8 cellular contexts compared by ENCODE assay signal in the genomic region with DNA sequence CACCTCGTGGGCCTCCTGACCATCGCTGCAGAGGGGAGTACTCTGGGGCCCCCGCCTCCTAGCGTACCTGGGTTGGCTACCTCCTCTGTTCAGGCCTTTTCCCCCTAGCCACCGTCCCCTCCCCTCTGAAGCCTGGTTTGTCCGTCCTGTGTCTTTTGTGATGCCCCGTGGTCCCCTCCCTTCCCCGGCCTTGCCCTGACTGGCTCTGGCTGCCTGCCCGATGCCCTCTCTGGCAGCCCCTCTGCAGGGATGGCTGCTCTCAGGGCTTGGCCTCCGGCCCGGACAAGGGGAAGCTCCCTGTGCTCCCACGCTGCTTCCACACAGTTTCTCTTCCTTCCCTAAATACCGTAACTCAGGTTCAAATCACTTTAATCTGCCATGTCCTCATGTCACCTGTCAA. TPM values are rescaled to one million over a fixed set of nuclear protein-coding genes. Genes with fewer than 3 reads are reported as not detected.
DNase-seq lines count a peak whose midpoint lies in the region; ATAC-seq, FAIRE-seq and TF ChIP-seq lines count a peak whose summit lies in the region.
"Not testable (repeated sequence)": the region's sequence is repeated elsewhere in the genome, so short reads cannot be mapped to it uniquely, and the experiment has no call there.
"Had no signal": no experiment of that assay in that cellular context is flagged by ENCODE, and none has a peak within 500 bp of the region (broad histone marks: within the 10 kb centered on the region; RNA-seq: fewer than 3 reads in every experiment).

No MANE protein-coding gene starts in this region.

- not testable (repeated sequence) for TF ChIP-seq CTCF in Caco-2 (IDR thresholded peaks at IDR 0.05; ENCODE audit: insufficient read depth in 1 of 2, low read depth in 1 of 2, low read length in 1 of 2, severe bottlenecking in 1 of 2, unreplicated experiment in 1 of 2); SK-N-SH (IDR thresholded peaks at IDR 0.05); adrenal gland (IDR thresholded peaks at IDR 0.05); kidney (IDR thresholded peaks at IDR 0.05; ENCODE audit: borderline replicate concordance, extremely low read depth, insufficient read depth); sigmoid colon (IDR thresholded peaks at IDR 0.05)

- not testable (repeated sequence) for H3K4me1 Mint-ChIP-seq in Caco-2 (ENCODE audit: low read depth, unreplicated experiment); naive thymus-derived CD4-positive, alpha-beta T cell

- POLR2A ChIA-PET in Caco-2 (lab: Charles Lee); naive thymus-derived CD4-positive, alpha-beta T cell (lab: Charles Lee): not testable (repeated sequence)
- POLR2A ChIA-PET in SK-N-SH (lab: Yijun Ruan, JAX), result interaction anchor here (0.6 kb wide), 1 partner anchor 28 kb away, joined by 3 read pairs; no protein-coding TSS in a partner anchor

- not testable (repeated sequence) for H2AFZ ChIP-seq in SK-N-SH (ENCODE audit: low read depth)

- FAIRE-seq in kidney (lab: Jason Lieb, UNC), result not testable (repeated sequence)

- H3K27ac Mint-ChIP-seq in Caco-2 (ENCODE audit: unreplicated experiment), result not testable (repeated sequence)
- H3K27ac Mint-ChIP-seq in naive thymus-derived CD4-positive, alpha-beta T cell, result peak overlapping the region in 3 of 9 donors; percentile 10 to 55 (median 28)

- not testable (repeated sequence) for H3K9ac ChIP-seq in SK-N-SH; kidney (ENCODE audit: low read length in 2 of 2)

- not testable (repeated sequence) for H3K4me2 ChIP-seq in SK-N-SH

- not testable (repeated sequence) for H3K4me1 ChIP-seq in Caco-2; adrenal gland (replicated peaks in 1 of 2); kidney (ENCODE audit: control insufficient read depth in 1 of 2, insufficient read depth in 1 of 2, low read depth in 1 of 2, low read length in 2 of 2); naive thymus-derived CD4-positive, alpha-beta T cell (ENCODE audit: control insufficient read depth in 2 of 2, insufficient read depth in 2 of 2, low read length in 2 of 2); sigmoid colon
- peaks cover 0 to 11% of the 10 kb centered on the region in 2 experiments; a peak in 1 of 4 replicates for H3K4me1 ChIP-seq in SK-N-SH (ENCODE audit: control insufficient read depth in 1 of 2, insufficient read depth in 2 of 2, low read depth in 1 of 2, low read length in 1 of 2)

- 82% methylated on average over 11 of the region's 13 CpGs for WGBS in SK-N-SH (ENCODE audit: low lambda C conversion rate)
- WGBS in adrenal gland, 4 donors, result 23 to 42% (median 27%) methylated on average over 5 to 10 of the region's 13 CpGs
- whole genome bisulfite sequencing in sigmoid colon, 2 donors, result 86 to 87% methylated on average over 12 of the region's 13 CpGs

- not testable (repeated sequence) for H3F3A ChIP-seq in SK-N-SH (replicated peaks; ENCODE audit: insufficient read depth)

- not testable (repeated sequence) for H3K27ac ChIP-seq in SK-N-SH (ENCODE audit: low read depth in 2 of 2, low read length in 1 of 2); adrenal gland; kidney (ENCODE audit: low read depth in 2 of 2, low read length in 2 of 2); sigmoid colon
- peak overlapping the region; percentile 21 for H3K27ac ChIP-seq in naive thymus-derived CD4-positive, alpha-beta T cell (ENCODE audit: low read depth, low read length)

- not testable (repeated sequence) for H3K36me3 ChIP-seq in Caco-2 (ENCODE audit: control insufficient read depth, insufficient read depth, low read length); kidney (ENCODE audit: control insufficient read depth in 1 of 2, insufficient read depth in 2 of 2, low read length in 2 of 2)
- H3K36me3 ChIP-seq in SK-N-SH (replicated peaks in 1 of 2; ENCODE audit: control insufficient read depth in 1 of 2, insufficient read depth in 2 of 2, low read length in 1 of 2) (peaks cover 7 to 34% of the 10 kb centered on the region in 2 experiments), adrenal gland (replicated peaks in 1 of 2) (peaks cover 0 to 27% of the 10 kb centered on the region in 2 donors), sigmoid colon (peaks cover 5 to 48% (median 18%) of the 10 kb centered on the region in 4 donors)
- peaks cover 0 to 40% (median 8%) of the 10 kb centered on the region in 3 experiments for H3K36me3 ChIP-seq in naive thymus-derived CD4-positive, alpha-beta T cell (ENCODE audit: control insufficient read depth in 2 of 3, insufficient read depth in 3 of 3, low read length in 3 of 3)

- not testable (repeated sequence) for H3K9me3 Mint-ChIP-seq in Caco-2 (ENCODE audit: unreplicated experiment); naive thymus-derived CD4-positive, alpha-beta T cell

- not testable (repeated sequence) for BruUV-seq in Caco-2 (replicated peaks; lab: Mats Ljungman, UMichigan)

- peak; percentile 59 for ATAC-seq in Right ventricle myocardium inferior
- ATAC-seq in naive thymus-derived CD4-positive, alpha-beta T cell, result not testable (repeated sequence)

- not testable (repeated sequence) for TF ChIP-seq RAD21 in SK-N-SH (IDR thresholded peaks at IDR 0.05; ENCODE audit: low read length)

- H3K27me3 Mint-ChIP-seq in Caco-2 (ENCODE audit: insufficient read depth, unreplicated experiment); naive thymus-derived CD4-positive, alpha-beta T cell: not testable (repeated sequence)

- H3K36me3 Mint-ChIP-seq in Caco-2 (ENCODE audit: insufficient read depth, unreplicated experiment), result peaks cover 67% of the 10 kb centered on the region
- H3K36me3 Mint-ChIP-seq in naive thymus-derived CD4-positive, alpha-beta T cell, result not testable (repeated sequence)

- peak overlapping the region; percentile 48 for H3K4me3 Mint-ChIP-seq in Caco-2 (ENCODE audit: unreplicated experiment)
- H3K4me3 Mint-ChIP-seq in naive thymus-derived CD4-positive, alpha-beta T cell, result not testable (repeated sequence)

- not testable (repeated sequence) for H3K27me3 ChIP-seq in Caco-2 (replicated peaks; ENCODE audit: control insufficient read depth, insufficient read depth, low read length); SK-N-SH (ENCODE audit: insufficient read depth); adrenal gland; naive thymus-derived CD4-positive, alpha-beta T cell (ENCODE audit: control insufficient read depth in 2 of 2, insufficient read depth in 2 of 2, low read length in 2 of 2); sigmoid colon

- TF ChIP-seq POLR2A in adrenal gland (IDR thresholded peaks at IDR 0.05); sigmoid colon (IDR thresholded peaks at IDR 0.05): not testable (repeated sequence)

- CTCF ChIA-PET in Caco-2 (lab: Charles Lee); SK-N-SH (lab: Yijun Ruan, JAX); naive thymus-derived CD4-positive, alpha-beta T cell (lab: Charles Lee): not testable (repeated sequence)

- not testable (repeated sequence) for H3K79me2 ChIP-seq in SK-N-SH (ENCODE audit: insufficient read depth)

- H3K9me3 ChIP-seq in Caco-2; SK-N-SH; adrenal gland (replicated peaks in 1 of 3); kidney (ENCODE audit: control insufficient read depth in 1 of 2, low read length in 2 of 2); naive thymus-derived CD4-positive, alpha-beta T cell (ENCODE audit: control insufficient read depth in 2 of 3, low read length in 3 of 3); sigmoid colon: not testable (repeated sequence)

- not testable (repeated sequence) for H3K4me3 ChIP-seq in Caco-2 (ENCODE audit: low read depth, low read length); SK-N-SH (ENCODE audit: low read depth in 2 of 2, low read length in 1 of 2); adrenal gland; kidney (ENCODE audit: low read length in 2 of 2); naive thymus-derived CD4-positive, alpha-beta T cell (ENCODE audit: low read length); sigmoid colon

- not testable (repeated sequence) for H4K20me1 ChIP-seq in SK-N-SH (ENCODE audit: insufficient read depth)

- H3K9me2 ChIP-seq in SK-N-SH, result not testable (repeated sequence)

- TF ChIP-seq EP300 in SK-N-SH (IDR thresholded peaks at IDR 0.05; ENCODE audit: borderline replicate concordance in 1 of 2, low read depth in 1 of 2, low read length in 1 of 2); sigmoid colon (IDR thresholded peaks at IDR 0.05): not testable (repeated sequence)

- DNase-seq in Caco-2, result peak in 1 of 2 experiments; percentile 32
- peak; percentile 9 for DNase-seq in SK-N-SH
- peak; percentile 55 to 83 (median 73) for DNase-seq in adrenal gland
- peak; percentile 77 for DNase-seq in Right ventricle myocardium inferior (ENCODE audit: missing footprints)
- DNase-seq in kidney, result peak; percentile 35
- DNase-seq in naive thymus-derived CD4-positive, alpha-beta T cell, result peak in 1 of 9 donors; percentile 15
- peak; percentile 60 for DNase-seq in sigmoid colon

- intact Hi-C loops in Caco-2 (cut with micrococcal nuclease; ENCODE audit: unreplicated experiment); adrenal gland (cut with DNase I); Right ventricle myocardium inferior (cut with DNase I); kidney (cut with DNase I); naive thymus-derived CD4-positive, alpha-beta T cell (cut with micrococcal nuclease); sigmoid colon (cut with DNase I): not testable (repeated sequence)

RNA-seq across cellular contexts. Expression of a gene that starts 24.3 kb away (rescaled TPM):
- total RNA-seq in Caco-2 (2022) (0.82 and 0.86 TPM in 2 replicates), adrenal gland (10 to 100 TPM in 1 of 8 donors, 1 to 10 TPM in 7; 1.9 to 10.1 (median 8.2) TPM), Right ventricle myocardium inferior (0.41 TPM), kidney (4.3 TPM), sigmoid colon (1 to 10 TPM in 3 of 4 donors, under 1 TPM in 1; 0.36 to 1.9 (median 1.5) TPM)
- polyA plus RNA-seq in SK-N-SH (2012; rRNA removed) (1.3 and 1.6 TPM in 2 replicates), adrenal gland (10 to 100 TPM in 1 of 3 donors, 1 to 10 TPM in 1, under 1 TPM in 1; 0.13 to 22.6 (median 6.1) TPM), kidney (ENCODE audit: insufficient read depth, low read depth, low replicate concordance) (3.8 TPM), sigmoid colon (1 to 10 TPM in 1 of 3 donors, under 1 TPM in 1, not detected in 1; 0.92 to 4.2 TPM)
- 0.24 and 0.42 TPM in 2 replicates for polyA plus RNA-seq in SK-N-SH (2012; cell fraction: cytosol; rRNA removed)
- 16.2 and 22.1 TPM in 2 replicates for polyA plus RNA-seq in SK-N-SH (2012; cell fraction: nucleus; rRNA removed)
- 10 to 100 TPM; 14.2 to 33.2 (median 30.0) TPM for total RNA-seq in naive thymus-derived CD4-positive, alpha-beta T cell
- 1 to 10 TPM; 1.3 to 2.8 TPM for polyA plus RNA-seq in naive thymus-derived CD4-positive, alpha-beta T cell
- total RNA-seq: HT1080 had no signal
